8 cellular contexts compared by ENCODE assay signal in the genomic region with DNA sequence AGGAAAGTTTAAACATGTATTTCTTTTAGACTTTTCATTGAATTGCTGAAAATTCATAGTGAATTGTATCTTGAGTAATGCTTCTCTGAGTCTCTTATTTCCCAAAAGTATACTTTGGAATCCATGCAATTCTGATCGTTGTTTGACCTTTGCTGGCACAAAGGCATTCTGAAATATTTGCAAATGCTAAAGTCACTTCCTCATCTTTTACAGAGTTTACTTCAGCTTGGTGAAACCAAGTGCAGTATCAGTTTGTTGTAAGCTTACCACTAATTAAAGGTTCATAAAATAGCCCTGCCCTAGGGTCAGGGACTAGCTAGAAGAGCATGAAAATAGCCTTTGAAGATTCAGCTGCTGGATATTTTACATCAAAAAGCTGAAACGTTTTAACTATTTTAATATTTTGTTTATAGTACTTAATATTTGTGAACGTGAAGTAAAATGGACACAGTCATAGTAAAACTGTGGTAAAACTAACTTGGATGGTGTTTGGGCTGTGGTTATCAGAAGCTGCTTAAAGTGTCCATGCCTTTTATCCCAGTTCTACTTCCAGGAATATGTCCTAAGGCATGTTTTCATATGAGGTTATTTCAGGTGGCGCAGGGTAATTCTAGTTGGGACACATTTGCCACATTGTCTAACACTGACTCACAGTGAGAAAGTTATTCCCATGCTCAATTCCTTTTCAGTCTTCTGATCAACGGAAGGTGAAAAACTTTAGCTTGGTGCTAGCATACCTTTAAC. TPM values are rescaled to one million over a fixed set of nuclear protein-coding genes. Genes with fewer than 3 reads are reported as not detected.
A peak's percentile ranks its signal among the peaks of the same experiment; 100 is the strongest.
DNase-seq lines count a peak whose midpoint lies in the region; ATAC-seq and TF ChIP-seq lines count a peak whose summit lies in the region.

No MANE protein-coding gene starts in this region.

- no peaks in the 10 kb centered on the region for H3K9me3 Mint-ChIP-seq in activated T-cell treated with anti-CD3 and anti-CD28 coated beads, Interleukin-2, amount 50 U/mL, for 4 hours

- intact Hi-C loops in upper lobe of right lung (cut with DNase I), result loop anchor here (5.0 kb wide), 1 partner anchor 72 kb away; no protein-coding TSS in a partner anchor

- ATAC-seq in activated T-cell treated with anti-CD3 and anti-CD28 coated beads, Interleukin-2, amount 50 U/mL, for 4 hours, result no peak
- peak; percentile 1 for ATAC-seq in upper lobe of right lung
- ATAC-seq in HG02610 (IDR thresholded peaks at IDR 0.05; ENCODE audit: unreplicated experiment), result no peak

- H3K27me3 Mint-ChIP-seq in activated T-cell treated with anti-CD3 and anti-CD28 coated beads, Interleukin-2, amount 50 U/mL, for 4 hours (ENCODE audit: low read depth), result no peaks in the 10 kb centered on the region

- peaks cover 27% of the 10 kb centered on the region for H3K36me3 Mint-ChIP-seq in activated T-cell treated with anti-CD3 and anti-CD28 coated beads, Interleukin-2, amount 50 U/mL, for 4 hours (ENCODE audit: insufficient read depth)

- peak overlapping the region; percentile 98 for H3K27ac ChIP-seq in upper lobe of right lung

- no peak for DNase-seq in activated T-cell treated with anti-CD3 and anti-CD28 coated beads, Interleukin-2, amount 50 U/mL, for 4 hours
- DNase-seq in activated T-cell treated with anti-CD3 and anti-CD28 coated beads, Interleukin-2, amount 50 U/mL, for 1 hour, result no peak
- peak; percentile 73 for DNase-seq in iris pigment epithelial cell (ENCODE audit: low read depth)
- no peak for DNase-seq in upper lobe of right lung
- no peak for DNase-seq in DMS114 treated with DMSO at 0.1 percent for 48 hours (lab: John Stamatoyannopoulos, UW; ENCODE audit: unreplicated experiment)
- no peak for DNase-seq in GM19240 (ENCODE audit: insufficient read length, low spot score)

- no peaks in the 10 kb centered on the region for H3K36me3 ChIP-seq in upper lobe of right lung

- peaks cover 81% of the 10 kb centered on the region for H3K4me1 ChIP-seq in upper lobe of right lung

- no peaks in the 10 kb centered on the region for H3K27me3 ChIP-seq in upper lobe of right lung

- H3K9me3 ChIP-seq in upper lobe of right lung, result no peaks in the 10 kb centered on the region

- peaks cover 76% of the 10 kb centered on the region for H3K4me1 Mint-ChIP-seq in activated T-cell treated with anti-CD3 and anti-CD28 coated beads, Interleukin-2, amount 50 U/mL, for 4 hours (ENCODE audit: low read depth)

- TF ChIP-seq CTCF in WI38 (IDR thresholded peaks at IDR 0.05; ENCODE audit: low read depth, low read length) (no peak), upper lobe of right lung (IDR thresholded peaks at IDR 0.05) (no peak)

- H3K4me3 Mint-ChIP-seq in activated T-cell treated with anti-CD3 and anti-CD28 coated beads, Interleukin-2, amount 50 U/mL, for 4 hours, result peak overlapping the region; percentile 51

- peak overlapping the region; percentile 8; the same call in 1 of the 2 replicates for H3K4me3 ChIP-seq in WI38 (ENCODE audit: low read depth, low read length)
- no peak overlapping the region for H3K4me3 ChIP-seq in upper lobe of right lung

RNA-seq across cellular contexts. Expression of gene SLC22A5, which starts 45.3 kb away (rescaled TPM):
- 1 to 10 TPM; 4.4 to 6.3 (median 5.7) TPM for total RNA-seq in activated T-cell treated with anti-CD3 and anti-CD28 coated beads, Interleukin-2, amount 50 U/mL, for 4 hours
- 10.2 TPM for total RNA-seq in upper lobe of right lung
